In genomic region chr18:48320639-48320945, GRCh38 we compare ENCODE assay signal across 15 cellular contexts.
DNase-seq lines count a peak whose midpoint lies in the region; ATAC-seq and TF ChIP-seq lines count a peak whose summit lies in the region.
"Had no signal": no experiment of that assay in that cellular context is flagged by ENCODE, and none has a peak within 500 bp of the region (broad histone marks: within the 10 kb centered on the region; RNA-seq: fewer than 3 reads in every experiment).

No MANE protein-coding gene starts in this region.

- CTCF ChIA-PET in MCF 10A (lab: Yijun Ruan, JAX) = interaction anchor here (0.6 to 0.8 kb wide), 2 partner anchors 264 to 290 kb away, joined by 3 to 4 read pairs; no protein-coding TSS in a partner anchor
- CTCF ChIA-PET in activated CD4-positive, alpha-beta T cell treated with anti-CD3 and anti-CD28 coated beads, Interleukin-2, amount 10 ng/mL, durations not matched to agents 7 days and 5 days (lab: Charles Lee) = no interaction called here

- peaks cover 10 to 25% of the 10 kb centered on the region in 2 donors for H3K4me1 ChIP-seq in breast epithelium
- peaks cover 47% of the 10 kb centered on the region for H3K4me1 ChIP-seq in SJSA1 (replicated peaks)
- H3K4me1 ChIP-seq: Caco-2, Peyer's patch had no signal

- H3K27ac ChIP-seq in breast epithelium (peak overlapping the region; percentile 34 to 84), SJSA1 (peak overlapping the region; percentile 90)
- H3K27ac ChIP-seq: Peyer's patch had no signal

- no peaks in the 10 kb centered on the region for H3K9me3 ChIP-seq in breast epithelium
- no peaks in the 10 kb centered on the region for H3K9me3 ChIP-seq in SJSA1 (replicated peaks)
- H3K9me3 ChIP-seq: A549, Caco-2, Peyer's patch had no signal

- intact Hi-C loops in breast epithelium (cut with DNase I; ENCODE audit: low total_unique reads) = no loop called here
- intact Hi-C loops in MCF 10A (cut with micrococcal nuclease) = no loop called here

- no TSS peak for BruUV-seq in MCF 10A (replicated peaks; lab: Mats Ljungman, UMichigan)

- DNase-seq in breast epithelium (ENCODE audit: low spot score in 2 of 2) = no peak
- DNase-seq in MCF 10A (ENCODE audit: unreplicated experiment) = no peak
- no peak for DNase-seq in SJSA1 (ENCODE audit: low read depth in 1 of 2, low spot score in 2 of 2)
- peak; percentile 86 for DNase-seq in myocyte (ENCODE audit: low read depth)
- no peak for DNase-seq in type B pancreatic cell (ENCODE audit: extremely low spot score, unreplicated experiment)
- no peak for DNase-seq in NCI-H345 treated with DMSO at 0.1 percent for 48 hours (lab: John Stamatoyannopoulos, UW; ENCODE audit: unreplicated experiment)
- DNase-seq in activated CD4-positive, alpha-beta T cell treated with anti-CD3 and anti-CD28 coated beads, Interleukin-2, amount 10 ng/mL, durations not matched to agents 7 days and 5 days = no peak
- DNase-seq: Caco-2, NCI-H1048, NCI-H1694, NCI-H2171 treated with DMSO at 0.1 percent for 48 hours, Peyer's patch had no signal

- H3K36me3 Mint-ChIP-seq in MCF 10A (ENCODE audit: insufficient read depth, unreplicated experiment) (no peaks in the 10 kb centered on the region), type B pancreatic cell (no peaks in the 10 kb centered on the region)
- H3K36me3 Mint-ChIP-seq in activated CD4-positive, alpha-beta T cell treated with anti-CD3 and anti-CD28 coated beads, Interleukin-2, amount 10 ng/mL, durations not matched to agents 7 days and 5 days (ENCODE audit: low read depth) = no peaks in the 10 kb centered on the region

- no peak for TF ChIP-seq CTCF in breast epithelium (IDR thresholded peaks at IDR 0.05)
- no peak for TF ChIP-seq CTCF in MCF 10A (IDR thresholded peaks at IDR 0.05; ENCODE audit: unreplicated experiment)
- no peak for TF ChIP-seq CTCF in type B pancreatic cell (conservative IDR thresholded peaks at IDR 0.05)

- no peak for ATAC-seq in GM21528 (IDR thresholded peaks at IDR 0.05; ENCODE audit: low FRiP score, unreplicated experiment)
- ATAC-seq: GM12878 had no signal

- H3K27me3 ChIP-seq in breast epithelium (no peaks in the 10 kb centered on the region), SJSA1 (replicated peaks) (no peaks in the 10 kb centered on the region)
- H3K27me3 ChIP-seq: Peyer's patch had no signal

- H3K4me3 ChIP-seq in breast epithelium = no peak overlapping the region
- no peak overlapping the region for H3K4me3 ChIP-seq in SJSA1
- H3K4me3 ChIP-seq: A549, GM12878, Peyer's patch had no signal

- POLR2A ChIA-PET in MCF 10A (lab: Yijun Ruan, JAX) = no interaction called here
- POLR2A ChIA-PET in activated CD4-positive, alpha-beta T cell treated with anti-CD3 and anti-CD28 coated beads, Interleukin-2, amount 10 ng/mL, durations not matched to agents 7 days and 5 days (lab: Charles Lee) = no interaction called here

- H3K4me1 Mint-ChIP-seq in MCF 10A (ENCODE audit: insufficient read depth, unreplicated experiment) (peaks cover 21% of the 10 kb centered on the region), type B pancreatic cell (ENCODE audit: unreplicated experiment) (peaks cover 23% of the 10 kb centered on the region)
- H3K4me1 Mint-ChIP-seq in activated CD4-positive, alpha-beta T cell treated with anti-CD3 and anti-CD28 coated beads, Interleukin-2, amount 10 ng/mL, durations not matched to agents 7 days and 5 days = no peaks in the 10 kb centered on the region

- H3K27me3 Mint-ChIP-seq in MCF 10A (ENCODE audit: insufficient read depth, unreplicated experiment) (no peaks in the 10 kb centered on the region), type B pancreatic cell (peaks cover 5% of the 10 kb centered on the region)
- H3K27me3 Mint-ChIP-seq in activated CD4-positive, alpha-beta T cell treated with anti-CD3 and anti-CD28 coated beads, Interleukin-2, amount 10 ng/mL, durations not matched to agents 7 days and 5 days = peaks cover 1% of the 10 kb centered on the region

- H3K36me3 ChIP-seq in breast epithelium (no peaks in the 10 kb centered on the region), SJSA1 (no peaks in the 10 kb centered on the region)
- H3K36me3 ChIP-seq: Peyer's patch had no signal

- no peak for TF ChIP-seq POLR2A in breast epithelium (IDR thresholded peaks at IDR 0.05)

- H3K9me3 Mint-ChIP-seq in MCF 10A (ENCODE audit: unreplicated experiment) (no peaks in the 10 kb centered on the region), type B pancreatic cell (no peaks in the 10 kb centered on the region)
- H3K9me3 Mint-ChIP-seq in activated CD4-positive, alpha-beta T cell treated with anti-CD3 and anti-CD28 coated beads, Interleukin-2, amount 10 ng/mL, durations not matched to agents 7 days and 5 days = no peaks in the 10 kb centered on the region

- no peak overlapping the region for H3K27ac Mint-ChIP-seq in MCF 10A (ENCODE audit: low read depth, unreplicated experiment)
- H3K27ac Mint-ChIP-seq in type B pancreatic cell = peak overlapping the region; percentile 37
- no peak overlapping the region for H3K27ac Mint-ChIP-seq in activated CD4-positive, alpha-beta T cell treated with anti-CD3 and anti-CD28 coated beads, Interleukin-2, amount 10 ng/mL, durations not matched to agents 7 days and 5 days

- H3K4me3 Mint-ChIP-seq in MCF 10A (ENCODE audit: unreplicated experiment) (no peak overlapping the region), type B pancreatic cell (no peak overlapping the region)
- no peak overlapping the region for H3K4me3 Mint-ChIP-seq in activated CD4-positive, alpha-beta T cell treated with anti-CD3 and anti-CD28 coated beads, Interleukin-2, amount 10 ng/mL, durations not matched to agents 7 days and 5 days
